28 cellular contexts compared by ENCODE assay signal in the genomic region with DNA sequence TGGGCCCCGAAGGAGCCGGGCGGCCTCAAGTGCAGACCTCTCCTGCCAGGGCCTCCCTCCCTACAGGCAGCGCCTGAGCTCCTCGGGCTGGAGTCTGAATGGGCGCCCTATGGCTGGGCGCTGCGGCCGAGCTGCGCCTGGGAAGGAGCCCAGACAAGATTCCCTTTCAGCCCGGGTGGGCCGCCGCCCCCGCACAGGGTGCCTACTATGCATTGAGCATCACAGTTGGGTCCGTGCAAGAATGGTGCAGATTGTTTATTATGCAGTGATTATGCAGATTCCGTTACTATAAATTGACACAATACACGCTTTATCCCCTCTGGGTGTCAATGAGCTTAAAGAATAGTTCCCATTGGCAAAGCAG.
DNase-seq lines count a peak whose midpoint lies in the region; ATAC-seq and TF ChIP-seq lines count a peak whose summit lies in the region.
"Had no signal": no experiment of that assay in that cellular context is flagged by ENCODE, and none has a peak within 500 bp of the region (broad histone marks: within the 10 kb centered on the region; RNA-seq: fewer than 3 reads in every experiment).

No MANE protein-coding gene starts in this region.

- H3K4ac ChIP-seq in neuronal stem cell (ENCODE audit: low read length), result no peak overlapping the region

- no peaks in the 10 kb centered on the region for H3K4me1 ChIP-seq in neuronal stem cell (ENCODE audit: control insufficient read depth in 2 of 2, insufficient read depth in 1 of 2, low read depth in 1 of 2, low read length in 2 of 2)
- H3K4me1 ChIP-seq: BE2C, neural progenitor cell, psoas muscle had no signal

- peaks cover 1% of the 10 kb centered on the region for H3K79me1 ChIP-seq in neuronal stem cell (ENCODE audit: low read depth, low read length)

- H2BK12ac ChIP-seq in neuronal stem cell (ENCODE audit: low read length), result no peak overlapping the region

- no CpG with 5 or more reads among the region's 17 CpGs for WGBS in neuronal stem cell (ENCODE audit: extremely low coverage in 2 of 2, insufficient read length in 2 of 2, insufficient replicate concordance in 1 of 2), 2 donors

- no peaks in the 10 kb centered on the region for H3K36me3 Mint-ChIP-seq in natural killer cell
- H3K36me3 Mint-ChIP-seq in natural killer cell treated with Interleukin-12 subunit alpha and Interleukin-12 subunit beta and Interleukin-15 and Interleukin-18, amount 100 ng/mL, for 72 hours, result no peaks in the 10 kb centered on the region
- H3K36me3 Mint-ChIP-seq: neural progenitor cell, type B pancreatic cell had no signal

- H3K27ac Mint-ChIP-seq in natural killer cell, result peak overlapping the region; percentile 50 to 58
- H3K27ac Mint-ChIP-seq in natural killer cell treated with Interleukin-12 subunit alpha and Interleukin-12 subunit beta and Interleukin-15 and Interleukin-18, amount 100 ng/mL, for 72 hours, result no peak overlapping the region
- H3K27ac Mint-ChIP-seq: activated CD4-positive, alpha-beta T cell treated with anti-CD3 and anti-CD28 coated beads, Interleukin-2, amount 10 ng/mL, durations not matched to agents 7 days and 5 days; dendritic cell treated with granulocyte-macrophage colony-stimulating factor and Interleukin-4, amounts not matched to agents 40 ng/mL and 50 ng/mL, for 4 days; neural progenitor cell; type B pancreatic cell had no signal

- H3K9ac ChIP-seq in neuronal stem cell (ENCODE audit: low read depth, low read length, poor library complexity), result no peak overlapping the region
- H3K9ac ChIP-seq: neural progenitor cell had no signal

- H3K23ac ChIP-seq in neuronal stem cell (ENCODE audit: low read depth, low read length, poor library complexity), result no peak overlapping the region

- no peak overlapping the region for H2AFZ ChIP-seq in neuronal stem cell (ENCODE audit: low read length)
- H2AFZ ChIP-seq: neural progenitor cell had no signal

- H3K4me1 Mint-ChIP-seq in natural killer cell, result peaks cover 13 to 38% of the 10 kb centered on the region in 2 donors
- peaks cover 18 to 38% of the 10 kb centered on the region in 2 donors for H3K4me1 Mint-ChIP-seq in natural killer cell treated with Interleukin-12 subunit alpha and Interleukin-12 subunit beta and Interleukin-15 and Interleukin-18, amount 100 ng/mL, for 72 hours (ENCODE audit: low read depth in 2 of 2)
- H3K4me1 Mint-ChIP-seq: neural progenitor cell had no signal

- H3K9me3 Mint-ChIP-seq in natural killer cell, result no peaks in the 10 kb centered on the region
- no peaks in the 10 kb centered on the region for H3K9me3 Mint-ChIP-seq in natural killer cell treated with Interleukin-12 subunit alpha and Interleukin-12 subunit beta and Interleukin-15 and Interleukin-18, amount 100 ng/mL, for 72 hours
- H3K9me3 Mint-ChIP-seq: activated CD4-positive, alpha-beta T cell treated with anti-CD3 and anti-CD28 coated beads, Interleukin-2, amount 10 ng/mL, durations not matched to agents 7 days and 5 days; dendritic cell treated with granulocyte-macrophage colony-stimulating factor and Interleukin-4, amounts not matched to agents 40 ng/mL and 50 ng/mL, for 4 days; neural progenitor cell; type B pancreatic cell had no signal

- H3K9me3 ChIP-seq in neuronal stem cell (replicated peaks in 1 of 2; ENCODE audit: control insufficient read depth in 2 of 2, insufficient read depth in 1 of 2, low read depth in 1 of 2, low read length in 2 of 2), result no peaks in the 10 kb centered on the region
- H3K9me3 ChIP-seq: BE2C, lower lobe of right lung, Peyer's patch, psoas muscle had no signal

- H3K4me3 ChIP-seq in neuronal stem cell (ENCODE audit: low read length in 2 of 2) (no peak overlapping the region), H7 (ENCODE audit: insufficient read depth, low read depth, low read length) (no peak overlapping the region)
- H3K4me3 ChIP-seq: gastroesophageal sphincter, lower lobe of right lung, neural progenitor cell, Peyer's patch, psoas muscle had no signal

- H3K27me3 ChIP-seq in neuronal stem cell (ENCODE audit: control insufficient read depth in 3 of 3, insufficient read depth in 3 of 3, low read depth in 1 of 3, low read length in 3 of 3) (no peaks in the 10 kb centered on the region), H7 (ENCODE audit: control insufficient read depth, insufficient read depth, low read length) (no peaks in the 10 kb centered on the region)
- H3K27me3 ChIP-seq: BE2C, gastroesophageal sphincter, neural progenitor cell, Peyer's patch had no signal

- H2AK5ac ChIP-seq in neuronal stem cell (ENCODE audit: low read depth, low read length), result no peak overlapping the region

- no peak for TF ChIP-seq CTCF in natural killer cell (IDR thresholded peaks at IDR 0.05)

- H3K18ac ChIP-seq in neuronal stem cell (ENCODE audit: low read length), result peak overlapping the region; percentile 54

- DNase-seq in natural killer cell (no peak), globus pallidus (ENCODE audit: low spot score) (peak; percentile 86), neuronal stem cell (ENCODE audit: low spot score) (no peak), H7 (no peak), NCI-H1417 treated with DMSO at 0.1 percent for 48 hours (lab: John Stamatoyannopoulos, UW) (no peak), OCI-M2 (lab: John Stamatoyannopoulos, UW; ENCODE audit: unreplicated experiment) (no peak)
- no peak for DNase-seq in natural killer cell treated with Interleukin-12 subunit alpha and Interleukin-12 subunit beta and Interleukin-15 and Interleukin-18, amount 100 ng/mL, for 72 hours (ENCODE audit: low spot score)
- DNase-seq: activated CD4-positive, alpha-beta T cell treated with anti-CD3 and anti-CD28 coated beads, Interleukin-2, amount 10 ng/mL, durations not matched to agents 7 days and 5 days; activated naive CD4-positive, alpha-beta T cell; activated T-cell treated with anti-CD3 and anti-CD28 coated beads, Interleukin-2, amount 50 U/mL, for 48 hours; BE2C; central memory CD4-positive, alpha-beta T cell; DMS79; GF-D8; NCI-H1092; NCI-H187; NCI-H526; Peyer's patch; T1000; WERI-Rb-1 had no signal

- H3K27me3 Mint-ChIP-seq in natural killer cell (ENCODE audit: low read depth in 2 of 2), result peaks cover 7 to 8% of the 10 kb centered on the region in 2 donors
- H3K27me3 Mint-ChIP-seq in natural killer cell treated with Interleukin-12 subunit alpha and Interleukin-12 subunit beta and Interleukin-15 and Interleukin-18, amount 100 ng/mL, for 72 hours, result peaks cover 0 to 2% of the 10 kb centered on the region in 2 donors
- H3K27me3 Mint-ChIP-seq: activated CD4-positive, alpha-beta T cell treated with anti-CD3 and anti-CD28 coated beads, Interleukin-2, amount 10 ng/mL, durations not matched to agents 7 days and 5 days; type B pancreatic cell had no signal

- peak overlapping the region; percentile 31 for H3K14ac ChIP-seq in neuronal stem cell (ENCODE audit: low read length)

- no peak overlapping the region for H3K27ac ChIP-seq in neuronal stem cell (replicated peaks; ENCODE audit: low read length)
- H3K27ac ChIP-seq: gastroesophageal sphincter, lower lobe of right lung, neural progenitor cell, Peyer's patch, psoas muscle, WERI-Rb-1 had no signal

- ATAC-seq in natural killer cell, result no peak
- no peak for ATAC-seq in natural killer cell treated with Interleukin-12 subunit alpha and Interleukin-12 subunit beta and Interleukin-15 and Interleukin-18, amount 100 ng/mL, for 72 hours
- no peak for ATAC-seq in HG03039 (IDR thresholded peaks at IDR 0.05; ENCODE audit: unreplicated experiment)
- ATAC-seq: gastroesophageal sphincter, HCT116, lower lobe of right lung, psoas muscle had no signal

- no peak overlapping the region for H4K8ac ChIP-seq in neuronal stem cell (ENCODE audit: low read depth, low read length)

- H2BK120ac ChIP-seq in neuronal stem cell (ENCODE audit: low read depth, low read length), result no peak overlapping the region

- intact Hi-C loops in natural killer cell (cut with micrococcal nuclease), result no loop called here

- H4K91ac ChIP-seq in neuronal stem cell (ENCODE audit: low read depth, low read length, poor library complexity), result no peak overlapping the region

- H2BK5ac ChIP-seq in neuronal stem cell (ENCODE audit: low read length), result peak overlapping the region; percentile 19

- H3K4me2 ChIP-seq in neuronal stem cell (ENCODE audit: insufficient read depth, low read length, poor library complexity, severe bottlenecking), result no peak overlapping the region
- H3K4me2 ChIP-seq: neural progenitor cell had no signal

- no peak overlapping the region for H2BK15ac ChIP-seq in neuronal stem cell (ENCODE audit: low read length)

- peaks cover 0 to 1% of the 10 kb centered on the region in 2 donors for H3K36me3 ChIP-seq in neuronal stem cell (replicated peaks in 1 of 2; ENCODE audit: control insufficient read depth in 2 of 2, insufficient read depth in 2 of 2, low read length in 2 of 2)
- no peaks in the 10 kb centered on the region; the same call in 1 of the 2 replicates for H3K36me3 ChIP-seq in H7 (replicated peaks; ENCODE audit: control insufficient read depth, insufficient read depth, low read length)
- H3K36me3 ChIP-seq: BE2C, lower lobe of right lung, neural progenitor cell had no signal

- H3K4me3 Mint-ChIP-seq in natural killer cell, result no peak overlapping the region
- no peak overlapping the region for H3K4me3 Mint-ChIP-seq in natural killer cell treated with Interleukin-12 subunit alpha and Interleukin-12 subunit beta and Interleukin-15 and Interleukin-18, amount 100 ng/mL, for 72 hours
- H3K4me3 Mint-ChIP-seq: activated CD4-positive, alpha-beta T cell treated with anti-CD3 and anti-CD28 coated beads, Interleukin-2, amount 10 ng/mL, durations not matched to agents 7 days and 5 days; dendritic cell treated with granulocyte-macrophage colony-stimulating factor and Interleukin-4, amounts not matched to agents 40 ng/mL and 50 ng/mL, for 4 days; neural progenitor cell; type B pancreatic cell had no signal

Comparison
In these comparisons a context has a peak if more than half of its experiments do, and no peak if none do; other contexts are left out.
1. H3K27ac Mint-ChIP-seq: peak in natural killer cell (2 of 2); none in natural killer cell treated with Interleukin-12 subunit alpha and Interleukin-12 subunit beta and Interleukin-15 and Interleukin-18, amount 100 ng/mL, for 72 hours (0 of 2).